32 cellular contexts compared by ENCODE assay signal in genomic region chr7:78752554-78752953, GRCh38.
"Had no signal": no experiment of that assay in that cellular context is flagged by ENCODE, and none has a peak within 500 bp of the region (broad histone marks: within the 10 kb centered on the region; RNA-seq: fewer than 3 reads in every experiment).

No MANE protein-coding gene starts in this region.

- DNase-seq: Karpas-422, Kasumi-1, MG63, MM.1S, MV-4-11, NCI-H1048, NCI-H1092, NCI-H1092 treated with DMSO at 0.1 percent for 48 hours, NCI-H1105, NCI-H1105 treated with DMSO at 0.1 percent for 48 hours, NCI-H1417, NCI-H1417 treated with DMSO at 0.1 percent for 48 hours, NCI-H1436, NCI-H1436 treated with DMSO at 0.1 percent for 48 hours, NCI-H146, NCI-H1694, NCI-H1694 treated with DMSO at 0.1 percent for 48 hours, NCI-H187, NCI-H187 treated with DMSO at 0.1 percent for 48 hours, NCI-H1930, NCI-H2029, NCI-H2029 treated with DMSO at 0.1 percent for 48 hours, NCI-H2081, NCI-H2081 treated with DMSO at 0.1 percent for 48 hours, NCI-H2107, NCI-H2227 treated with DMSO at 0.1 percent for 48 hours, NCI-H345, NCI-H446, NCI-H446 treated with DMSO at 0.1 percent for 48 hours, NCI-H510A, NCI-H510A treated with DMSO at 0.1 percent for 48 hours, NCI-H524 had no signal
